In genomic region chr10:34796133-34796532, GRCh38 we compare ENCODE assay signal across 8 cellular contexts.
"Had no signal": no experiment of that assay in that cellular context is flagged by ENCODE, and none has a peak within 500 bp of the region (broad histone marks: within the 10 kb centered on the region; RNA-seq: fewer than 3 reads in every experiment).

No MANE protein-coding gene starts in this region.

- ATAC-seq: GM12878 had no signal

- DNase-seq: GDM1, GF-D8 had no signal

- FAIRE-seq: G401.6, GM12878, GM12891, GM12892, GM18507, GM19239 had no signal

- H3K4me3 ChIP-seq: GM12878 had no signal
